21 cellular contexts compared by ENCODE assay signal in genomic region chr1:241007668-241008067, GRCh38.
"Had no signal": no experiment of that assay in that cellular context is flagged by ENCODE, and none has a peak within 500 bp of the region (broad histone marks: within the 10 kb centered on the region; RNA-seq: fewer than 3 reads in every experiment).

No MANE protein-coding gene starts in this region.

- H3K4me3 Mint-ChIP-seq: dendritic cell treated with granulocyte-macrophage colony-stimulating factor and Interleukin-4, amounts not matched to agents 40 ng/mL and 50 ng/mL, for 4 days; effector memory CD8-positive, alpha-beta T cell; immature natural killer cell; naive thymus-derived CD8-positive, alpha-beta T cell had no signal

- H3K9me3 ChIP-seq: esophagus muscularis mucosa, gastrocnemius medialis, neutrophil, psoas muscle, right lobe of liver, spleen, stomach, thoracic aorta, uterus had no signal

- H3K27ac Mint-ChIP-seq: dendritic cell treated with granulocyte-macrophage colony-stimulating factor and Interleukin-4, amounts not matched to agents 40 ng/mL and 50 ng/mL, for 4 days; effector memory CD8-positive, alpha-beta T cell; immature natural killer cell; naive thymus-derived CD8-positive, alpha-beta T cell had no signal

- H3K4me3 ChIP-seq: esophagus muscularis mucosa, gastrocnemius medialis, heart right ventricle, psoas muscle, right lobe of liver, spleen, stomach, thoracic aorta, uterus had no signal

- ATAC-seq: effector memory CD8-positive, alpha-beta T cell; gastrocnemius medialis; heart right ventricle; left ventricle myocardium superior; naive thymus-derived CD8-positive, alpha-beta T cell; psoas muscle; right lobe of liver had no signal

- H3K36me3 ChIP-seq: esophagus muscularis mucosa, gastrocnemius medialis, heart right ventricle, neutrophil, right lobe of liver, spleen, stomach, thoracic aorta, uterus had no signal

- H3K27ac ChIP-seq: epithelial cell of prostate, esophagus muscularis mucosa, gastrocnemius medialis, heart right ventricle, neutrophil, psoas muscle, right lobe of liver, spleen, stomach, thoracic aorta, uterus had no signal

- H3K4me1 ChIP-seq: esophagus muscularis mucosa, gastrocnemius medialis, heart right ventricle, psoas muscle, right lobe of liver, spleen, stomach, uterus had no signal

- H3K27me3 ChIP-seq: esophagus muscularis mucosa, gastrocnemius medialis, heart right ventricle, neutrophil, right lobe of liver, spleen, stomach, uterus had no signal

- H3K27me3 Mint-ChIP-seq: dendritic cell treated with granulocyte-macrophage colony-stimulating factor and Interleukin-4, amounts not matched to agents 40 ng/mL and 50 ng/mL, for 4 days; effector memory CD8-positive, alpha-beta T cell had no signal

- H3K4me1 Mint-ChIP-seq: immature natural killer cell; naive thymus-derived CD8-positive, alpha-beta T cell had no signal

- DNase-seq: effector memory CD8-positive, alpha-beta T cell; gastrocnemius medialis; heart right ventricle; immature natural killer cell; left ventricle myocardium superior; mammary epithelial cell; naive thymus-derived CD8-positive, alpha-beta T cell; psoas muscle; retina; right lobe of liver; spleen; stimulated activated naive CD4-positive, alpha-beta T cell; stomach; substantia nigra; trophoblast cell; uterus had no signal

- H3K36me3 Mint-ChIP-seq: immature natural killer cell; naive thymus-derived CD8-positive, alpha-beta T cell had no signal
